ENCODE assay signal across 1 cellular context in the genomic region with DNA sequence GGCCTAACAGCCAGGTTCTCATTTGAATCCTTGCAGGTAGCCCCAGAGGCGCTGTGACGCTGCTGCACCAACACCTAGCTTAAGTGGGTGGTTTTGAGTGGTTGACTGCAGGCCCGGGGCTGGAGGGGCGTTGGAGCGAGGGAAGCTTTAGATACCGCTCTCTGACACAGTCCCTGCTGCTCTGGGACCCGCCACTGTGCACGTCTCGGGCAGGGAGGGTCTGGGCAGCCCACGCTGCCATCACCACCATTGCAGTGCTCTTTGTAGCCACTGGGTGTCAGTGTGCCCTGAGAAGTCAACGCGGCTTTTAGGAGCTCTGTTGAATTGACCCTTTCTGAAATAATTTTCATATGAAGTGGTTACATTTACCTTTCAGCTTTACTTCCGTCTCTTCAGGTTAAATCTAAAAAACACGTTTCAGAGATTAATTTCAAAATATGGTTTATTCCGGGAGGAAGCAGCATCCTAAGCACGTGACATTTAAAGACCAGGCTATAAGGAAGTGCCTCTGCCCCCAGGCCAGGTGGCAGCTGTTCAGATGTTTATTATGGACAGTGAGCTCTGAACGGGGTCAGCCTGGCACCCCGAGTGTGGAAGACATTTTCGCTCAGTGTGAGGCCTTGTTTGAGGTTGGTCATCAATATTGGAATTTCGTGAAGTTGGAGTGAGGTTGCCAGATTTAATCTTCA.
TF ChIP-seq lines count a peak whose summit lies in the region.

No MANE protein-coding gene starts in this region.

TF ChIP-seq in HepG2, 621 proteins besides CTCF, POLR2A, EP300 and RAD21 (continued from another document):
- TF ChIP-seq ZNF691 (CRISPR knock-in tag; IDR thresholded peaks at IDR 0.05; ENCODE audit: borderline replicate concordance, low read depth) (no peak), SMC3 (IDR thresholded peaks at IDR 0.05; ENCODE audit: low read length) (peak; percentile 65), STAG1 (CRISPR knock-in tag; IDR thresholded peaks at IDR 0.05) (peak; percentile 83)
